13 cellular contexts compared by ENCODE assay signal in the genomic region with DNA sequence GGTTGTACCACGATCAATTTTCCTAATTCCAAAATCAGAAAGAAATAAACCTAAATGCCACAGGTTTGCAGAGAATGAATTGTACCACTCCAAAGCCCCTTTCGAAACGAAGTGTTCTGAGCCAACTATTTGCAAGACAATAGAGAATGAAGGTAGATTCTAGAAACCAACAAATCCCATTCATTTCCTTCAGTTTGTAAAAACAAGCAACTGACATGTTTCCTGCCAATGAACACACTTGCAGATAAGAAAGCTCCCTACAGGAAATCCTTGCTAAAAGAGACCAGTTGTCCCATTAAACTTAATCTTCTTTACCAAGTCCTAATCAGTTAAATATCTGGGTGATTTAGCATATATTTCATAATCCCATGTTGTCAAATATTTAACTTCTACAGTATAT.
DNase-seq lines count a peak whose midpoint lies in the region; ATAC-seq and TF ChIP-seq lines count a peak whose summit lies in the region.
"Had no signal": no experiment of that assay in that cellular context is flagged by ENCODE, and none has a peak within 500 bp of the region (broad histone marks: within the 10 kb centered on the region; RNA-seq: fewer than 3 reads in every experiment).

No MANE protein-coding gene starts in this region.

- peaks cover 82% of the 10 kb centered on the region for H3K4me1 Mint-ChIP-seq in activated T-cell treated with anti-CD3 and anti-CD28 coated beads, Interleukin-2, amount 50 U/mL, for 72 hours (ENCODE audit: low read depth)
- peaks cover 73 to 86% (median 78%) of the 10 kb centered on the region in 3 donors for H3K4me1 Mint-ChIP-seq in T-cell
- H3K4me1 Mint-ChIP-seq in endothelial cell (ENCODE audit: unreplicated experiment) = peaks cover 50% of the 10 kb centered on the region

- H3K27me3 Mint-ChIP-seq in activated T-cell treated with anti-CD3 and anti-CD28 coated beads, Interleukin-2, amount 50 U/mL, for 72 hours (ENCODE audit: low read depth) = no peaks in the 10 kb centered on the region
- H3K27me3 Mint-ChIP-seq in T-cell = no peaks in the 10 kb centered on the region
- H3K27me3 Mint-ChIP-seq in endothelial cell (ENCODE audit: unreplicated experiment) = peaks cover 15% of the 10 kb centered on the region

- POLR2A ChIA-PET in T-cell (lab: Charles Lee) = interaction anchor here (0.6 kb wide), 2 partner anchors 30 to 106 kb away, joined by 3 to 4 read pairs; no protein-coding TSS in a partner anchor

- H3K9me3 Mint-ChIP-seq in activated T-cell treated with anti-CD3 and anti-CD28 coated beads, Interleukin-2, amount 50 U/mL, for 72 hours = no peaks in the 10 kb centered on the region
- H3K9me3 Mint-ChIP-seq in T-cell = no peaks in the 10 kb centered on the region
- no peaks in the 10 kb centered on the region for H3K9me3 Mint-ChIP-seq in endothelial cell (ENCODE audit: unreplicated experiment)

- no peaks in the 10 kb centered on the region for H3K36me3 ChIP-seq in gastrocnemius medialis
- H3K36me3 ChIP-seq in aorta (ENCODE audit: control insufficient read depth in 1 of 2, insufficient read depth in 2 of 2, low read length in 1 of 2) = no peaks in the 10 kb centered on the region

- H3K27ac Mint-ChIP-seq in activated T-cell treated with anti-CD3 and anti-CD28 coated beads, Interleukin-2, amount 50 U/mL, for 72 hours = peak overlapping the region; percentile 92
- H3K27ac Mint-ChIP-seq in T-cell (peak overlapping the region; percentile 75 to 79), endothelial cell (ENCODE audit: unreplicated experiment) (peak overlapping the region; percentile 100)

- in situ Hi-C loops in gastrocnemius medialis (cut with MboI; ENCODE audit: low sequenced_read_pairs in 4 of 4) = no loop called here

- H3K27me3 ChIP-seq in gastrocnemius medialis = no peaks in the 10 kb centered on the region
- H3K27me3 ChIP-seq in aorta (ENCODE audit: control insufficient read depth in 1 of 2, insufficient read depth in 2 of 2, low read length in 1 of 2) = no peaks in the 10 kb centered on the region
- H3K27me3 ChIP-seq: testis had no signal

- H3K36me3 Mint-ChIP-seq in activated T-cell treated with anti-CD3 and anti-CD28 coated beads, Interleukin-2, amount 50 U/mL, for 72 hours (ENCODE audit: insufficient read depth in 2 of 2) = peaks cover 8 to 21% of the 10 kb centered on the region in 2 donors
- H3K36me3 Mint-ChIP-seq in T-cell (peaks cover 16% of the 10 kb centered on the region), endothelial cell (ENCODE audit: low read depth, unreplicated experiment) (peaks cover 21% of the 10 kb centered on the region)

- WGBS in aorta, 2 donors = 43 to 44% methylated on average over 3 of the region's 3 CpGs

- H3K4me3 ChIP-seq in gastrocnemius medialis (no peak overlapping the region), aorta (ENCODE audit: low read length in 2 of 2) (no peak overlapping the region)
- H3K4me3 ChIP-seq: testis had no signal

- TF ChIP-seq CTCF in endothelial cell (IDR thresholded peaks at IDR 0.05; ENCODE audit: unreplicated experiment) (no peak), gastrocnemius medialis (IDR thresholded peaks at IDR 0.05 in 4 of 5, conservative IDR thresholded peaks at IDR 0.05 in 1 of 5) (no peak)

- H3K4me1 ChIP-seq in gastrocnemius medialis = peaks cover 43 to 44% of the 10 kb centered on the region in 2 donors
- peaks cover 2 to 8% of the 10 kb centered on the region in 2 donors for H3K4me1 ChIP-seq in aorta (ENCODE audit: control insufficient read depth in 1 of 2, insufficient read depth in 2 of 2, low read length in 2 of 2)

- H3K4me3 Mint-ChIP-seq in activated T-cell treated with anti-CD3 and anti-CD28 coated beads, Interleukin-2, amount 50 U/mL, for 72 hours = peak overlapping the region; percentile 95 to 97
- H3K4me3 Mint-ChIP-seq in T-cell = peak overlapping the region; percentile 50 to 93 (median 90)
- peak overlapping the region; percentile 98 for H3K4me3 Mint-ChIP-seq in endothelial cell (ENCODE audit: unreplicated experiment)

- intact Hi-C loops in gastrocnemius medialis (cut with DNase I; ENCODE audit: low total_unique reads) (loop anchor here (5.0 to 10.0 kb wide), 4 partner anchors 87 to 431 kb away; no protein-coding TSS in a partner anchor), aorta (cut with DNase I) (loop anchor here (5.0 to 10.0 kb wide), 6 partner anchors 38 to 361 kb away; a partner anchor contains a TSS)

- DNase-seq in activated T-cell treated with anti-CD3 and anti-CD28 coated beads, Interleukin-2, amount 50 U/mL, for 72 hours = no peak
- DNase-seq in activated T-cell treated with anti-CD3 and anti-CD28 coated beads for 4 hours (no peak), T-cell (no peak), endothelial cell (ENCODE audit: low spot score) (no peak), gastrocnemius medialis (no peak), GOT3 (lab: John Stamatoyannopoulos, UW) (no peak), aorta (no peak), NK-92 (lab: John Stamatoyannopoulos, UW; ENCODE audit: unreplicated experiment) (no peak)
- DNase-seq: NK-92 treated with Interleukin-12 subunit alpha and Interleukin-12 subunit beta, amount 100 ng/mL, for 24 hours; posterior cingulate gyrus; SW 1271; testis had no signal

- H3K9me3 ChIP-seq in gastrocnemius medialis (no peaks in the 10 kb centered on the region), aorta (ENCODE audit: control insufficient read depth, low read length) (no peaks in the 10 kb centered on the region)
- H3K9me3 ChIP-seq: testis had no signal

- H3K27ac ChIP-seq in gastrocnemius medialis (peak overlapping the region; percentile 3 to 87 (median 85)), aorta (ENCODE audit: low read depth in 1 of 2, low read length in 2 of 2) (no peak overlapping the region)

- CTCF ChIA-PET in T-cell (lab: Charles Lee) = interaction anchor here in 1 of 2 donors (0.6 to 0.7 kb wide), 3 partner anchors 11 to 157 kb away, joined by 4 to 5 read pairs (median 4); no protein-coding TSS in a partner anchor

- no peak for TF ChIP-seq POLR2A in gastrocnemius medialis (IDR thresholded peaks at IDR 0.05)

- no peak for ATAC-seq in activated T-cell treated with anti-CD3 and anti-CD28 coated beads, Interleukin-2, amount 50 U/mL, for 72 hours (replicated peaks in 1 of 2)
- no peak for ATAC-seq in T-cell (replicated peaks in 1 of 4)
- no peak for ATAC-seq in gastrocnemius medialis
- no peak for ATAC-seq in aorta (ENCODE audit: low FRiP score)
- ATAC-seq: left lobe of liver had no signal

Comparison
In these comparisons a context has a peak if more than half of its experiments do, and no peak if none do; other contexts are left out.
1. H3K27ac ChIP-seq: peak in gastrocnemius medialis (4 of 4); none in aorta (0 of 2).
2. Peak in every context shown above with its lines, with median percentiles within 50 percentile points of each other: H3K27ac Mint-ChIP-seq and H3K4me3 Mint-ChIP-seq.